In the genomic region with DNA sequence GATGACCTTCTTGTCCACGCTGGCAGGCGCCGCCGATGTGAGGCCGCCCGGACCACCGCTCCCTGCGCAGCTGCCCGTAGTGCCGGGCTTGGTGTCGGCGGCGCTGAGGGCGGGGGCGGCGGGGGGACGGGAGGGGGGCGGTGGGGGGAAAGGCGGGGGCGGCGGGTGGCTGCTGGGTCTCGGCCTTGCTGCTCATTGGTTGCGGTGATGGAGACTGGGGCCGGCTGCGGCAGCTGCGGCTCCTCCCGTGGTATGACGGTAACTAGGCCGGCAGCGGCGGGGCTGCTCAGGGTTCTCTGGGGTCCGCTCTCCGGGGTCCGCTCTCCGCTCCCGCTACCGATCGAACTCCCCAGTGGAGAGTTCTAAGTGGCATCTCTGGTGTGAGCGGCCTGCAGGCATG, we compare ENCODE assay signal across 10 cellular contexts. TPM values are rescaled to one million over a fixed set of nuclear protein-coding genes. Genes with fewer than 3 reads are reported as not detected.
"Had no signal": no experiment of that assay in that cellular context is flagged by ENCODE, and none has a peak within 500 bp of the region (broad histone marks: within the 10 kb centered on the region; RNA-seq: fewer than 3 reads in every experiment).

No MANE protein-coding gene starts in this region.

- H3K9me3 ChIP-seq: HAP-1 had no signal

- ATAC-seq: HCT116, K562 had no signal

- DNase-seq: GM23248, GOT3, H7, IMR-90, KG1 had no signal

RNA-seq across cellular contexts. Expression of gene EFCAB10, which starts 1.8 kb away (rescaled TPM):
- total RNA-seq: GM23248, H4, HT-29, IMR-90 had no signal
